In genomic region chr17:68213428-68214411, GRCh38 we compare ENCODE assay signal across 8 cellular contexts. TPM values are rescaled to one million over a fixed set of nuclear protein-coding genes. Genes with fewer than 3 reads are reported as not detected.
DNase-seq lines count a peak whose midpoint lies in the region; ATAC-seq and TF ChIP-seq lines count a peak whose summit lies in the region.
"Not testable (repeated sequence)": the region's sequence is repeated elsewhere in the genome, so short reads cannot be mapped to it uniquely, and the experiment has no call there.

No MANE protein-coding gene starts in this region.

- H3K36me3 Mint-ChIP-seq in T-cell (peaks cover 43% of the 10 kb centered on the region), nephron progenitor cell (ENCODE audit: low read depth) (peaks cover 54% of the 10 kb centered on the region)
- H3K36me3 Mint-ChIP-seq in activated CD4-positive, alpha-beta memory T cell treated with anti-CD3 and anti-CD28 coated beads, Interleukin-2, amount 10 ng/mL, durations not matched to agents 7 days and 5 days (ENCODE audit: low read depth), result peaks cover 48% of the 10 kb centered on the region
- H3K36me3 Mint-ChIP-seq in activated naive CD8-positive, alpha-beta T cell treated with anti-CD3 and anti-CD28 coated beads, Interleukin-2, amount 50 U/mL, for 24 hours (ENCODE audit: low read depth), result peaks cover 14% of the 10 kb centered on the region

- H3K4me1 Mint-ChIP-seq in T-cell, result peaks cover 29 to 50% (median 50%) of the 10 kb centered on the region in 3 donors
- H3K4me1 Mint-ChIP-seq in activated CD4-positive, alpha-beta memory T cell treated with anti-CD3 and anti-CD28 coated beads, Interleukin-2, amount 10 ng/mL, durations not matched to agents 7 days and 5 days, result peaks cover 38% of the 10 kb centered on the region
- peaks cover 25% of the 10 kb centered on the region for H3K4me1 Mint-ChIP-seq in activated naive CD8-positive, alpha-beta T cell treated with anti-CD3 and anti-CD28 coated beads, Interleukin-2, amount 50 U/mL, for 24 hours
- not testable (repeated sequence) for H3K4me1 Mint-ChIP-seq in nephron progenitor cell

- not testable (repeated sequence) for H3K4me3 Mint-ChIP-seq in T-cell; activated CD4-positive, alpha-beta memory T cell treated with anti-CD3 and anti-CD28 coated beads, Interleukin-2, amount 10 ng/mL, durations not matched to agents 7 days and 5 days; nephron progenitor cell
- H3K4me3 Mint-ChIP-seq in activated naive CD8-positive, alpha-beta T cell treated with anti-CD3 and anti-CD28 coated beads, Interleukin-2, amount 50 U/mL, for 24 hours, result peak overlapping the region; percentile 32

- CTCF ChIA-PET in T-cell (lab: Charles Lee), result interaction anchor here (0.7 to 1.6 kb wide), 7 partner anchors 9 to 273 kb away, joined by 3 to 6 read pairs (median 3); no protein-coding TSS in a partner anchor
- CTCF ChIA-PET in activated CD4-positive, alpha-beta memory T cell treated with anti-CD3 and anti-CD28 coated beads, Interleukin-2, amount 10 ng/mL, durations not matched to agents 7 days and 5 days (lab: Charles Lee), result interaction anchor here (0.6 to 2.3 kb wide), 5 partner anchors 13 to 355 kb away, joined by 3 to 7 read pairs (median 3); no protein-coding TSS in a partner anchor

- POLR2A ChIA-PET in T-cell (lab: Charles Lee), result interaction anchor here in 1 of 2 donors (0.7 to 0.8 kb wide), 3 partner anchors 34 to 358 kb away, joined by 3 to 4 read pairs (median 3); partner anchors contain the start of gene AMZ2
- POLR2A ChIA-PET in activated CD4-positive, alpha-beta memory T cell treated with anti-CD3 and anti-CD28 coated beads, Interleukin-2, amount 10 ng/mL, durations not matched to agents 7 days and 5 days (lab: Charles Lee), result interaction anchor here (1.6 to 1.9 kb wide), 2 partner anchors 14 to 34 kb away, joined by 3 to 7 read pairs; partner anchors contain the start of gene AMZ2

- DNase-seq in AML-193 (lab: John Stamatoyannopoulos, UW) (peak; percentile 14 to 47), GF-D8 (lab: John Stamatoyannopoulos, UW) (peak; percentile 73), MV-4-11 (lab: John Stamatoyannopoulos, UW) (peak; percentile 39)
- not testable (repeated sequence) for DNase-seq in T-cell; activated CD4-positive, alpha-beta memory T cell treated with anti-CD3 and anti-CD28 coated beads, Interleukin-2, amount 10 ng/mL, durations not matched to agents 7 days and 5 days; activated naive CD8-positive, alpha-beta T cell treated with anti-CD3 and anti-CD28 coated beads, Interleukin-2, amount 50 U/mL, for 24 hours; left colon; nephron progenitor cell

- H3K9me3 Mint-ChIP-seq in T-cell; activated CD4-positive, alpha-beta memory T cell treated with anti-CD3 and anti-CD28 coated beads, Interleukin-2, amount 10 ng/mL, durations not matched to agents 7 days and 5 days; activated naive CD8-positive, alpha-beta T cell treated with anti-CD3 and anti-CD28 coated beads, Interleukin-2, amount 50 U/mL, for 24 hours; nephron progenitor cell: not testable (repeated sequence)

- not testable (repeated sequence) for H3K27me3 Mint-ChIP-seq in T-cell; activated CD4-positive, alpha-beta memory T cell treated with anti-CD3 and anti-CD28 coated beads, Interleukin-2, amount 10 ng/mL, durations not matched to agents 7 days and 5 days; activated naive CD8-positive, alpha-beta T cell treated with anti-CD3 and anti-CD28 coated beads, Interleukin-2, amount 50 U/mL, for 24 hours; nephron progenitor cell (ENCODE audit: low read depth, poor library complexity)

- not testable (repeated sequence) for TF ChIP-seq CTCF in nephron progenitor cell (IDR thresholded peaks at IDR 0.05)

- peak overlapping the region; percentile 73 to 82 for H3K27ac Mint-ChIP-seq in T-cell
- H3K27ac Mint-ChIP-seq in activated CD4-positive, alpha-beta memory T cell treated with anti-CD3 and anti-CD28 coated beads, Interleukin-2, amount 10 ng/mL, durations not matched to agents 7 days and 5 days, result peak overlapping the region; percentile 17
- H3K27ac Mint-ChIP-seq in activated naive CD8-positive, alpha-beta T cell treated with anti-CD3 and anti-CD28 coated beads, Interleukin-2, amount 50 U/mL, for 24 hours, result peak overlapping the region; percentile 66
- peak overlapping the region; percentile 33 for H3K27ac Mint-ChIP-seq in nephron progenitor cell

- not testable (repeated sequence) for ATAC-seq in T-cell (replicated peaks in 1 of 4)
- ATAC-seq in activated naive CD8-positive, alpha-beta T cell treated with anti-CD3 and anti-CD28 coated beads, Interleukin-2, amount 50 U/mL, for 24 hours, result peak; percentile 43
- ATAC-seq in left colon, result peak; percentile 26

- intact Hi-C loops in left colon (cut with DNase I, micrococcal nuclease), result not testable (repeated sequence)

RNA-seq across cellular contexts. Expression of gene AMZ2, which starts 34.1 kb away (rescaled TPM):
- total RNA-seq in T-cell (10 to 100 TPM; 50.9 to 81.8 (median 60.5) TPM), left colon (10 to 100 TPM; 24.2 to 38.3 TPM)
- 100 to 1,000 TPM; 106 to 121 TPM for total RNA-seq in activated CD4-positive, alpha-beta memory T cell treated with anti-CD3 and anti-CD28 coated beads, Interleukin-2, amount 10 ng/mL, durations not matched to agents 7 days and 5 days

Comparison
In these comparisons a context has a peak if more than half of its experiments do, and no peak if none do; other contexts are left out.
1. H3K27ac Mint-ChIP-seq: peak in every context shown above with its lines; median percentile 78 in T-cell; 66 in activated naive CD8-positive, alpha-beta T cell treated with anti-CD3 and anti-CD28 coated beads, Interleukin-2, amount 50 U/mL, for 24 hours; 33 in nephron progenitor cell; 17 in activated CD4-positive, alpha-beta memory T cell treated with anti-CD3 and anti-CD28 coated beads, Interleukin-2, amount 10 ng/mL, durations not matched to agents 7 days and 5 days.